16 cellular contexts compared by ENCODE assay signal in genomic region chr6:104019075-104019474, GRCh38.
"Had no signal": no experiment of that assay in that cellular context is flagged by ENCODE, and none has a peak within 500 bp of the region (broad histone marks: within the 10 kb centered on the region; RNA-seq: fewer than 3 reads in every experiment).

No MANE protein-coding gene starts in this region.

- H3K9me3 Mint-ChIP-seq: activated naive CD8-positive, alpha-beta T cell treated with anti-CD3 and anti-CD28 coated beads, Interleukin-2, amount 10 ng/mL, durations not matched to agents 7 days and 5 days; mesothelial cell of epicardium; T-helper 2 cell treated with Interferon-gamma antibody and Interleukin-4, amounts not matched to agents 5 μg/mL and 100 μg/mL, for 36 hours; WTC11 had no signal

- DNase-seq: activated CD4-positive, alpha-beta memory T cell treated with anti-CD3 and anti-CD28 coated beads, Interleukin-2, amount 10 ng/mL, durations not matched to agents 7 days and 5 days; activated CD4-positive, alpha-beta T cell treated with anti-CD3 and anti-CD28 coated beads for 4 hours; activated CD8-positive, alpha-beta memory T cell treated with anti-CD3 and anti-CD28 coated beads, Interleukin-2, amount 10 ng/mL, durations not matched to agents 7 days and 5 days; activated naive CD4-positive, alpha-beta T cell treated with Interleukin-2 at 50 U/mL for 16 hours; activated naive CD8-positive, alpha-beta T cell treated with anti-CD3 and anti-CD28 coated beads, Interleukin-2, amount 10 ng/mL, durations not matched to agents 7 days and 5 days; amygdala; foreskin fibroblast; occipital lobe; stomach; SW 1271; trophoblast cell had no signal

- ATAC-seq: activated CD8-positive, alpha-beta memory T cell treated with anti-CD3 and anti-CD28 coated beads, Interleukin-2, amount 10 ng/mL, durations not matched to agents 7 days and 5 days; left lung; WTC11 had no signal

- H3K36me3 Mint-ChIP-seq: activated CD8-positive, alpha-beta memory T cell treated with anti-CD3 and anti-CD28 coated beads, Interleukin-2, amount 10 ng/mL, durations not matched to agents 7 days and 5 days; activated naive CD8-positive, alpha-beta T cell treated with anti-CD3 and anti-CD28 coated beads, Interleukin-2, amount 10 ng/mL, durations not matched to agents 7 days and 5 days; mesothelial cell of epicardium; natural killer cell treated with Interleukin-12 subunit alpha and Interleukin-12 subunit beta and Interleukin-15 and Interleukin-18, amount 100 ng/mL, for 72 hours; WTC11 had no signal

- H3K4me1 Mint-ChIP-seq: activated CD4-positive, alpha-beta memory T cell treated with anti-CD3 and anti-CD28 coated beads, Interleukin-2, amount 10 ng/mL, durations not matched to agents 7 days and 5 days; activated CD8-positive, alpha-beta memory T cell treated with anti-CD3 and anti-CD28 coated beads, Interleukin-2, amount 10 ng/mL, durations not matched to agents 7 days and 5 days; activated naive CD8-positive, alpha-beta T cell treated with anti-CD3 and anti-CD28 coated beads, Interleukin-2, amount 10 ng/mL, durations not matched to agents 7 days and 5 days; mesothelial cell of epicardium had no signal

- H3K4me3 Mint-ChIP-seq: activated CD4-positive, alpha-beta memory T cell treated with anti-CD3 and anti-CD28 coated beads, Interleukin-2, amount 10 ng/mL, durations not matched to agents 7 days and 5 days; activated CD8-positive, alpha-beta memory T cell treated with anti-CD3 and anti-CD28 coated beads, Interleukin-2, amount 10 ng/mL, durations not matched to agents 7 days and 5 days; activated naive CD8-positive, alpha-beta T cell treated with anti-CD3 and anti-CD28 coated beads, Interleukin-2, amount 10 ng/mL, durations not matched to agents 7 days and 5 days; mesothelial cell of epicardium; natural killer cell treated with Interleukin-12 subunit alpha and Interleukin-12 subunit beta and Interleukin-15 and Interleukin-18, amount 100 ng/mL, for 72 hours; T-helper 2 cell treated with Interferon-gamma antibody and Interleukin-4, amounts not matched to agents 5 μg/mL and 100 μg/mL, for 36 hours; WTC11 had no signal

- H3K27ac Mint-ChIP-seq: activated CD4-positive, alpha-beta memory T cell treated with anti-CD3 and anti-CD28 coated beads, Interleukin-2, amount 10 ng/mL, durations not matched to agents 7 days and 5 days; activated CD8-positive, alpha-beta memory T cell treated with anti-CD3 and anti-CD28 coated beads, Interleukin-2, amount 10 ng/mL, durations not matched to agents 7 days and 5 days; activated naive CD8-positive, alpha-beta T cell treated with anti-CD3 and anti-CD28 coated beads, Interleukin-2, amount 10 ng/mL, durations not matched to agents 7 days and 5 days; mesothelial cell of epicardium; natural killer cell treated with Interleukin-12 subunit alpha and Interleukin-12 subunit beta and Interleukin-15 and Interleukin-18, amount 100 ng/mL, for 72 hours; T-helper 2 cell treated with Interferon-gamma antibody and Interleukin-4, amounts not matched to agents 5 μg/mL and 100 μg/mL, for 36 hours; WTC11 had no signal

- H3K27me3 Mint-ChIP-seq: activated CD4-positive, alpha-beta memory T cell treated with anti-CD3 and anti-CD28 coated beads, Interleukin-2, amount 10 ng/mL, durations not matched to agents 7 days and 5 days; activated CD8-positive, alpha-beta memory T cell treated with anti-CD3 and anti-CD28 coated beads, Interleukin-2, amount 10 ng/mL, durations not matched to agents 7 days and 5 days; activated naive CD8-positive, alpha-beta T cell treated with anti-CD3 and anti-CD28 coated beads, Interleukin-2, amount 10 ng/mL, durations not matched to agents 7 days and 5 days; natural killer cell treated with Interleukin-12 subunit alpha and Interleukin-12 subunit beta and Interleukin-15 and Interleukin-18, amount 100 ng/mL, for 72 hours had no signal
